Comparison of ENCODE assay signal across 21 cellular contexts in genomic region chr2:127584516-127585033, GRCh38. TPM values are rescaled to one million over a fixed set of nuclear protein-coding genes. Genes with fewer than 3 reads are reported as not detected.
DNase-seq lines count a peak whose midpoint lies in the region; ATAC-seq, FAIRE-seq and TF ChIP-seq lines count a peak whose summit lies in the region.
"Had no signal": no experiment of that assay in that cellular context is flagged by ENCODE, and none has a peak within 500 bp of the region (broad histone marks: within the 10 kb centered on the region; RNA-seq: fewer than 3 reads in every experiment).

No MANE protein-coding gene starts in this region.

- H3K27ac ChIP-seq in kidney (ENCODE audit: low read depth in 2 of 2, low read length in 2 of 2) (no peak overlapping the region), stomach (no peak overlapping the region)
- H3K27ac ChIP-seq: BLaER1, RWPE1 had no signal

- H3K36me3 ChIP-seq in H7 (replicated peaks; ENCODE audit: control insufficient read depth, insufficient read depth, low read length) = no peaks in the 10 kb centered on the region
- H3K36me3 ChIP-seq in kidney (ENCODE audit: control insufficient read depth in 1 of 2, insufficient read depth in 2 of 2, low read length in 2 of 2) = no peaks in the 10 kb centered on the region
- H3K36me3 ChIP-seq in stomach = no peaks in the 10 kb centered on the region
- H3K36me3 ChIP-seq: BLaER1 had no signal

- no peak for TF ChIP-seq EP300 in stomach (IDR thresholded peaks at IDR 0.05)

- H3K27me3 ChIP-seq in H7 (ENCODE audit: control insufficient read depth, insufficient read depth, low read length) (no peaks in the 10 kb centered on the region), stomach (no peaks in the 10 kb centered on the region)
- H3K27me3 ChIP-seq: BLaER1 had no signal

- H3K9me3 Mint-ChIP-seq in activated T-cell treated with anti-CD3 and anti-CD28 coated beads, Interleukin-2, amount 50 U/mL, for 24 hours = no peaks in the 10 kb centered on the region
- H3K9me3 Mint-ChIP-seq: CD8-positive, alpha-beta T cell had no signal

- H3K4me1 Mint-ChIP-seq in activated T-cell treated with anti-CD3 and anti-CD28 coated beads, Interleukin-2, amount 50 U/mL, for 24 hours (ENCODE audit: low read depth) = no peaks in the 10 kb centered on the region

- H3K9me3 ChIP-seq in kidney (ENCODE audit: control insufficient read depth in 1 of 2, low read length in 2 of 2) (no peaks in the 10 kb centered on the region), stomach (no peaks in the 10 kb centered on the region)
- H3K9me3 ChIP-seq: BLaER1 had no signal

- H3K4me3 Mint-ChIP-seq in activated T-cell treated with anti-CD3 and anti-CD28 coated beads, Interleukin-2, amount 50 U/mL, for 24 hours = no peak overlapping the region
- H3K4me3 Mint-ChIP-seq: CD8-positive, alpha-beta T cell; GM23338 had no signal

- H3K27me3 Mint-ChIP-seq in activated T-cell treated with anti-CD3 and anti-CD28 coated beads, Interleukin-2, amount 50 U/mL, for 24 hours = peaks cover 4% of the 10 kb centered on the region

- H3K9ac ChIP-seq in kidney (ENCODE audit: low read length in 2 of 2) = no peak overlapping the region
- H3K9ac ChIP-seq: BLaER1 had no signal

- no peak overlapping the region for H3K27ac Mint-ChIP-seq in activated T-cell treated with anti-CD3 and anti-CD28 coated beads, Interleukin-2, amount 50 U/mL, for 24 hours
- H3K27ac Mint-ChIP-seq: CD8-positive, alpha-beta T cell; GM23338 had no signal

- ATAC-seq in GM18505 (IDR thresholded peaks at IDR 0.05; ENCODE audit: unreplicated experiment) = no peak
- ATAC-seq: CD8-positive, alpha-beta T cell; GM23338 had no signal

- TF ChIP-seq POLR2A in stomach (IDR thresholded peaks at IDR 0.05) (no peak), GM18505 (IDR thresholded peaks at IDR 0.05; ENCODE audit: borderline replicate concordance, extremely low read depth, insufficient read depth, insufficient read length) (no peak)

- H3K4me1 ChIP-seq in kidney (ENCODE audit: control insufficient read depth in 1 of 2, insufficient read depth in 1 of 2, low read depth in 1 of 2, low read length in 2 of 2) = no peaks in the 10 kb centered on the region
- no peaks in the 10 kb centered on the region for H3K4me1 ChIP-seq in stomach

- no peaks in the 10 kb centered on the region for H3K36me3 Mint-ChIP-seq in activated T-cell treated with anti-CD3 and anti-CD28 coated beads, Interleukin-2, amount 50 U/mL, for 24 hours (ENCODE audit: low read depth)
- H3K36me3 Mint-ChIP-seq: CD8-positive, alpha-beta T cell had no signal

- H3K4me3 ChIP-seq in H7 (ENCODE audit: insufficient read depth, low read depth, low read length) (no peak overlapping the region), kidney (ENCODE audit: low read length in 2 of 2) (no peak overlapping the region), stomach (no peak overlapping the region)
- H3K4me3 ChIP-seq: BLaER1, GM23338 had no signal

- FAIRE-seq in kidney (lab: Jason Lieb, UNC) = no peak
- FAIRE-seq: A204.1, D721Med, G401.6 had no signal

- DNase-seq in activated T-cell treated with anti-CD3 and anti-CD28 coated beads, Interleukin-2, amount 50 U/mL, for 24 hours = peak; percentile 8
- no peak for DNase-seq in activated T-cell treated with anti-CD3 and anti-CD28 coated beads, Interleukin-2, amount 50 U/mL, for 1 hour
- peak; percentile 15 for DNase-seq in H7
- peak; percentile 21 for DNase-seq in kidney
- DNase-seq in stomach = peak; percentile 5
- DNase-seq in stimulated activated CD4-positive, alpha-beta T cell treated with anti-CD3 and anti-CD28 coated beads, Interleukin-1b, Interleukin-23, amount 100 ng/mL, for 48 hours = no peak
- no peak for DNase-seq in GOT3 (lab: John Stamatoyannopoulos, UW)
- DNase-seq: DMS79, KBM-7, NCI-H1048, NCI-H2081 treated with DMSO at 0.1 percent for 48 hours, NCI-H510A, NCI-H774 had no signal

- 77 to 80% (median 77%) methylated on average over 8 of the region's 8 CpGs for WGBS in stomach, 5 donors

- intact Hi-C loops in kidney (cut with DNase I) (no loop called here), stomach (cut with DNase I; ENCODE audit: low total_unique reads) (no loop called here)

- TF ChIP-seq CTCF in kidney (IDR thresholded peaks at IDR 0.05; ENCODE audit: borderline replicate concordance, extremely low read depth, insufficient read depth) (no peak), stomach (IDR thresholded peaks at IDR 0.05) (no peak)

RNA-seq across cellular contexts. Expression of gene MYO7B, which starts 49.1 kb away (rescaled TPM):
- not detected in 2 replicates for total RNA-seq in H7 (2014; rRNA removed; shearing (Covaris generic))
- total RNA-seq in kidney (11.0 TPM), stomach (100 to 1,000 TPM in 1 of 5 donors, 1 to 10 TPM in 1, under 1 TPM in 1, not detected in 2; under 0.01 to 155 (median 2.8) TPM)
- polyA plus RNA-seq in kidney (ENCODE audit: insufficient read depth, low read depth, low replicate concordance) (22.2 TPM), stomach (under 1 TPM; 0.31 to 0.50 (median 0.46) TPM)
- total RNA-seq: GM23338 had no signal
- polyA plus RNA-seq: GM23338 had no signal

RNA-seq across cellular contexts. Expression of gene IWS1, which starts 58.3 kb away (rescaled TPM):
- total RNA-seq in H7 (2014; rRNA removed; shearing (Covaris generic)) = 66.4 and 85.8 TPM in 2 replicates
- total RNA-seq in kidney (35.8 TPM), stomach (100 to 1,000 TPM in 2 of 5 donors, 10 to 100 TPM in 3; 27.4 to 145 (median 92.2) TPM)
- polyA plus RNA-seq in kidney (ENCODE audit: insufficient read depth, low read depth, low replicate concordance) (29.8 TPM), stomach (10 to 100 TPM; 18.7 to 20.7 (median 20.6) TPM)

Comparison
In these comparisons a context has a peak if more than half of its experiments do, and no peak if none do; other contexts are left out.
1. DNase-seq: peak in activated T-cell treated with anti-CD3 and anti-CD28 coated beads, Interleukin-2, amount 50 U/mL, for 24 hours (single experiment), H7 (single experiment), kidney (single experiment) and stomach (single experiment); none in activated T-cell treated with anti-CD3 and anti-CD28 coated beads, Interleukin-2, amount 50 U/mL, for 1 hour (single experiment), stimulated activated CD4-positive, alpha-beta T cell treated with anti-CD3 and anti-CD28 coated beads, Interleukin-1b, Interleukin-23, amount 100 ng/mL, for 48 hours (single experiment) and GOT3 (single experiment).